20 cellular contexts compared by ENCODE assay signal in the genomic region with DNA sequence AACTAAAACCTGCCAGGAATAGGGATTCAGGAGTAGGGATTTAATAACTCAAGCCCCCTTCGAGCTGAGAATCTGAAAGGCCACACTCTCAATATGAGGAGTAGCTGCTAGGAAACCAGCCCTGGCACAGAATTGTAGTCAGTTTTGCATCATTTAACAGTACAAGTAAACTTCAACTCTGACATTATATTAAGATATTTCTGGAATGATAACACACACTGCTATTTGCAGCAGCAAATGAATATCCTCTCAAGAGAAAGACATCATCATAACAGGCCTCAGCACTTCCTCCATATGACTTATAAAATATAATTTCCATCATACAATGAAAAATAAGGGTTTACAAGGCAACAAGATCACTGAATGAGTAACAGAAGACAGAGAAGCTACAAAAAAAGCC.
"Had no signal": no experiment of that assay in that cellular context is flagged by ENCODE, and none has a peak within 500 bp of the region (broad histone marks: within the 10 kb centered on the region; RNA-seq: fewer than 3 reads in every experiment).

No MANE protein-coding gene starts in this region.

- H3K27me3 ChIP-seq: colonic mucosa, foreskin keratinocyte, left lung, right atrium auricular region, tibial nerve had no signal

- DNase-seq: activated CD4-positive, alpha-beta T cell treated with anti-CD3 and anti-CD28 coated beads for 1 hour; activated CD4-positive, alpha-beta T cell treated with anti-CD3 and anti-CD28 coated beads, Interleukin-2, amount 50 U/mL, for 4 hours; activated gamma-delta T cell treated with Interleukin-2 at 50 U/mL for 16 hours; amniotic stem cell; colonic mucosa; erythroblast; foreskin keratinocyte; hippocampal formation; kidney; left lung; stimulated activated CD4-positive, alpha-beta T cell treated with anti-CD3 and anti-CD28 coated beads, Interleukin-2, amount 100 ng/mL, for 24 hours; stimulated activated naive CD4-positive, alpha-beta T cell treated with Interleukin-2 at 50 U/mL for 16 hours; substantia nigra; SW 1271; T-helper 2 cell had no signal

- ATAC-seq: activated naive CD4-positive, alpha-beta T cell treated with anti-CD3 and anti-CD28 coated beads, Interleukin-2, amount 50 U/mL, for 72 hours; foreskin keratinocyte; left lung had no signal

- H3K4me1 ChIP-seq: colonic mucosa, foreskin keratinocyte, left lung, prostate gland, right atrium auricular region had no signal

- H3K36me3 ChIP-seq: colonic mucosa, left lung, prostate gland, right atrium auricular region, tibial nerve had no signal

- H3K4me3 ChIP-seq: colonic mucosa, left lung, prostate gland, right atrium auricular region, tibial nerve had no signal

- H3K27ac ChIP-seq: colonic mucosa, foreskin keratinocyte, left lung, prostate gland, right atrium auricular region, VCaP had no signal

- H3K9me3 ChIP-seq: colonic mucosa, left lung, prostate gland, right atrium auricular region, tibial nerve had no signal
